In genomic region chr18:68056936-68057335, GRCh38 we compare ENCODE assay signal across 24 cellular contexts.
DNase-seq lines count a peak whose midpoint lies in the region; ATAC-seq, FAIRE-seq and TF ChIP-seq lines count a peak whose summit lies in the region.
"Had no signal": no experiment of that assay in that cellular context is flagged by ENCODE, and none has a peak within 500 bp of the region (broad histone marks: within the 10 kb centered on the region; RNA-seq: fewer than 3 reads in every experiment).

No MANE protein-coding gene starts in this region.

- no peaks in the 10 kb centered on the region for H3K9me2 ChIP-seq in GM23248 (ENCODE audit: insufficient read depth)

- no peaks in the 10 kb centered on the region for H3K36me3 Mint-ChIP-seq in astrocyte (ENCODE audit: low read depth, unreplicated experiment)

- no peak overlapping the region for H3K4me2 ChIP-seq in GM23248 (ENCODE audit: unreplicated experiment)
- no peak overlapping the region for H3K4me2 ChIP-seq in astrocyte (ENCODE audit: low read length)
- H3K4me2 ChIP-seq: PC-9 had no signal

- WGBS in GM23248 (ENCODE audit: low coverage in 1 of 2, low lambda C conversion rate in 2 of 2, missing lambda C conversion rate in 2 of 2), 2 experiments: 92 to 96% methylated on average over 4 of the region's 4 CpGs
- WGBS in lower leg skin, 2 donors: 71 to 77% methylated on average over 4 of the region's 4 CpGs

- H3K4me1 Mint-ChIP-seq in astrocyte (ENCODE audit: low read depth, unreplicated experiment): no peaks in the 10 kb centered on the region

- no peak for TF ChIP-seq POLR2A in lower leg skin (IDR thresholded peaks at IDR 0.05)

- H3K27me3 ChIP-seq in GM23248 (replicated peaks; ENCODE audit: insufficient read depth) (no peaks in the 10 kb centered on the region), astrocyte (ENCODE audit: insufficient read depth, low read length) (no peaks in the 10 kb centered on the region)
- H3K27me3 ChIP-seq: BE2C had no signal

- H3K27ac Mint-ChIP-seq in astrocyte (ENCODE audit: unreplicated experiment): no peak overlapping the region

- DNase-seq in AG08395 (ENCODE audit: low spot score) (peak; percentile 19), GM23248 (peak; percentile 13), astrocyte (ENCODE audit: low read depth) (peak; percentile 56), fibroblast of villous mesenchyme (ENCODE audit: low read depth) (peak; percentile 31), COLO668 (lab: John Stamatoyannopoulos, UW; ENCODE audit: unreplicated experiment) (no peak), NCI-H1105 (lab: John Stamatoyannopoulos, UW) (no peak), lower leg skin (ENCODE audit: low spot score in 2 of 2) (no peak)
- DNase-seq: ACHN, BE2C, DND-41, GDM1, MM.1S, NCI-H1048, NCI-H1436 treated with DMSO at 0.1 percent for 48 hours, NCI-H1930, NCI-H510A, NCI-H748 treated with DMSO at 0.1 percent for 48 hours, PC-9, RPMI8226, SHP77 had no signal

- H3K36me3 ChIP-seq in GM23248 (ENCODE audit: low read depth) (no peaks in the 10 kb centered on the region), astrocyte (ENCODE audit: insufficient read depth, low read length) (no peaks in the 10 kb centered on the region)
- H3K36me3 ChIP-seq: BE2C had no signal

- no peak for ATAC-seq in HG02981 (IDR thresholded peaks at IDR 0.05; ENCODE audit: unreplicated experiment)
- ATAC-seq: K562 had no signal

- H3K4me1 ChIP-seq in GM23248 (ENCODE audit: insufficient read depth) (0 out of 2 replicates have a peak, but pooled peaks cover 7% of the 10 kb centered on the region), astrocyte (ENCODE audit: insufficient read depth, low read length) (no peaks in the 10 kb centered on the region)
- H3K4me1 ChIP-seq: BE2C had no signal

- H2AFZ ChIP-seq in GM23248: no peak overlapping the region
- no peak overlapping the region for H2AFZ ChIP-seq in astrocyte (ENCODE audit: low read depth, low read length)

- no peak for TF ChIP-seq CTCF in astrocyte (IDR thresholded peaks at IDR 0.05; ENCODE audit: insufficient read depth, low read depth, low read length)
- TF ChIP-seq CTCF in fibroblast of villous mesenchyme (IDR thresholded peaks at IDR 0.05; ENCODE audit: insufficient read depth, low read depth, low read length): no peak
- TF ChIP-seq CTCF in lower leg skin (IDR thresholded peaks at IDR 0.05): no peak

- intact Hi-C loops in lower leg skin (cut with DNase I; ENCODE audit: low total_unique reads): no loop called here

- peaks cover 2% of the 10 kb centered on the region for H3K9me3 Mint-ChIP-seq in astrocyte (ENCODE audit: unreplicated experiment)

- H3K27ac ChIP-seq in GM23248 (no peak overlapping the region), astrocyte (ENCODE audit: low read depth, low read length) (no peak overlapping the region)
- H3K27ac ChIP-seq: 22Rv1, PC-9 had no signal

- H3K9ac ChIP-seq in GM23248 (no peak overlapping the region), astrocyte (ENCODE audit: low read length) (no peak overlapping the region)

- H3K79me2 ChIP-seq in GM23248 (ENCODE audit: insufficient read depth): no peaks in the 10 kb centered on the region
- no peaks in the 10 kb centered on the region for H3K79me2 ChIP-seq in astrocyte (ENCODE audit: insufficient read depth, low read length)

- H4K20me1 ChIP-seq in GM23248 (ENCODE audit: insufficient read depth) (no peaks in the 10 kb centered on the region), astrocyte (ENCODE audit: insufficient read depth, low read length) (no peaks in the 10 kb centered on the region)

- no peaks in the 10 kb centered on the region for H3K27me3 Mint-ChIP-seq in astrocyte (ENCODE audit: low read depth, unreplicated experiment)

- no peak overlapping the region for H3K4me3 Mint-ChIP-seq in astrocyte (ENCODE audit: unreplicated experiment)

- in situ Hi-C loops in GM23248 (cut with MboI): no loop called here

- no peak for FAIRE-seq in astrocyte (lab: Jason Lieb, UNC)
- FAIRE-seq: GM19239, K562 had no signal

- H3K4me3 ChIP-seq in GM23248: no peak overlapping the region
- no peak overlapping the region for H3K4me3 ChIP-seq in astrocyte (ENCODE audit: insufficient read depth, low read depth, low read length)
- H3K4me3 ChIP-seq in fibroblast of villous mesenchyme (ENCODE audit: low read depth, low read length): no peak overlapping the region
- H3K4me3 ChIP-seq in lower leg skin (ENCODE audit: low read depth, poor library complexity, severe bottlenecking): no peak overlapping the region
- H3K4me3 ChIP-seq: K562, PC-9 had no signal

- H3F3A ChIP-seq in GM23248 (ENCODE audit: insufficient read depth): no peaks in the 10 kb centered on the region

- no peaks in the 10 kb centered on the region for H3K9me3 ChIP-seq in GM23248 (ENCODE audit: low read depth)
- H3K9me3 ChIP-seq in astrocyte (ENCODE audit: insufficient read depth, low read depth, low read length): no peaks in the 10 kb centered on the region
- H3K9me3 ChIP-seq: BE2C had no signal

Comparison
In these comparisons a context has a peak if more than half of its experiments do, and no peak if none do; other contexts are left out.
1. DNase-seq: peak in AG08395 (single experiment), GM23248 (single experiment), astrocyte (single experiment) and fibroblast of villous mesenchyme (single experiment); none in COLO668 (single experiment), NCI-H1105 (single experiment) and lower leg skin (0 of 2).